Comparison of ENCODE assay signal across 1 cellular context in genomic region chr10:43606323-43607198, GRCh38.
TF ChIP-seq lines count a peak whose summit lies in the region.

Gene ZNF485, plus strand, starts transcription at chr10:43606438. Its CDS starts 613 bp downstream, at chr10:43607051.

TF ChIP-seq in HepG2, 621 proteins besides CTCF, POLR2A, EP300 and RAD21 (continued from another document and continues in another):
- TF ChIP-seq GTF3A (CRISPR knock-in tag; conservative IDR thresholded peaks at IDR 0.05) (no peak), ZNF550 (CRISPR knock-in tag; IDR thresholded peaks at IDR 0.05; ENCODE audit: borderline replicate concordance) (no peak), ZNF343 (CRISPR knock-in tag; IDR thresholded peaks at IDR 0.05) (no peak; the same call in 1 of the 2 replicates), STAT5B (CRISPR knock-in tag; IDR thresholded peaks at IDR 0.05) (no peak), ISX (CRISPR knock-in tag; conservative IDR thresholded peaks at IDR 0.05) (0 out of 2 replicates have a peak, but pooled peaks have one; percentile 44), ZSCAN12 (CRISPR knock-in tag; IDR thresholded peaks at IDR 0.05) (no peak), GLI4 (CRISPR knock-in tag; IDR thresholded peaks at IDR 0.05; ENCODE audit: borderline replicate concordance) (no peak), HNF1A (IDR thresholded peaks at IDR 0.05; ENCODE audit: low read depth) (no peak), HNF1A (CRISPR knock-in tag; IDR thresholded peaks at IDR 0.05; ENCODE audit: borderline replicate concordance) (peak; percentile 35; the same call in 1 of the 2 replicates), ZNF138 (CRISPR knock-in tag; IDR thresholded peaks at IDR 0.05; ENCODE audit: low read depth) (no peak), NONO (IDR thresholded peaks at IDR 0.05) (no peak), NONO (CRISPR knock-in tag; conservative IDR thresholded peaks at IDR 0.05) (0 out of 2 replicates have a peak, but pooled peaks have one; percentile 32), PAWR (CRISPR knock-in tag; IDR thresholded peaks at IDR 0.05; ENCODE audit: borderline replicate concordance) (no peak), ZBTB39 (CRISPR knock-in tag; IDR thresholded peaks at IDR 0.05) (no peak), RCOR2 (CRISPR knock-in tag; IDR thresholded peaks at IDR 0.05) (no peak), TAF1 (CRISPR knock-in tag; IDR thresholded peaks at IDR 0.05) (peak; percentile 54), ELF3 (CRISPR knock-in tag; IDR thresholded peaks at IDR 0.05) (no peak), CREM (IDR thresholded peaks at IDR 0.05) (peak; percentile 30; the same call in 1 of the 2 replicates), CREM (CRISPR knock-in tag; IDR thresholded peaks at IDR 0.05) (no peak), AHR (CRISPR knock-in tag; IDR thresholded peaks at IDR 0.05) (no peak), KIAA2018 (CRISPR knock-in tag; IDR thresholded peaks at IDR 0.05; ENCODE audit: borderline replicate concordance) (no peak), NFYC (CRISPR knock-in tag; IDR thresholded peaks at IDR 0.05) (no peak), ZMAT3 (CRISPR knock-in tag; conservative IDR thresholded peaks at IDR 0.05) (0 out of 2 replicates have a peak, but pooled peaks have one; percentile 34), ZNF619 (CRISPR knock-in tag; IDR thresholded peaks at IDR 0.05) (no peak), ZBTB25 (CRISPR knock-in tag; IDR thresholded peaks at IDR 0.05) (no peak), ZNF720 (CRISPR knock-in tag; IDR thresholded peaks at IDR 0.05) (no peak), EHMT2 (IDR thresholded peaks at IDR 0.05; ENCODE audit: borderline replicate concordance, low read depth, low read length) (no peak), NR0B2 (CRISPR knock-in tag; IDR thresholded peaks at IDR 0.05) (peak; percentile 88), DMAP1 (CRISPR knock-in tag; IDR thresholded peaks at IDR 0.05) (peak; percentile 79; the same call in 1 of the 2 replicates), ZNF557 (CRISPR knock-in tag; IDR thresholded peaks at IDR 0.05) (no peak), RBAK (CRISPR knock-in tag; IDR thresholded peaks at IDR 0.05) (peak; percentile 44; the same call in 1 of the 2 replicates), FOXC1 (CRISPR knock-in tag; IDR thresholded peaks at IDR 0.05; ENCODE audit: borderline replicate concordance) (no peak), MIXL1 (CRISPR knock-in tag; IDR thresholded peaks at IDR 0.05) (no peak), SNAPC2 (CRISPR knock-in tag; IDR thresholded peaks at IDR 0.05) (no peak), ZFP41 (CRISPR knock-in tag; IDR thresholded peaks at IDR 0.05; ENCODE audit: borderline replicate concordance) (no peak), HOMEZ (CRISPR knock-in tag; IDR thresholded peaks at IDR 0.05; ENCODE audit: low read depth) (no peak), MAX (IDR thresholded peaks at IDR 0.05) (peak; percentile 93), LBX2 (CRISPR knock-in tag; IDR thresholded peaks at IDR 0.05; ENCODE audit: borderline replicate concordance) (no peak; the same call in 1 of the 2 replicates), HNF1B (CRISPR knock-in tag; IDR thresholded peaks at IDR 0.05) (0 out of 2 replicates have a peak, but pooled peaks have one; percentile 31), FOXJ3 (CRISPR knock-in tag; IDR thresholded peaks at IDR 0.05; ENCODE audit: borderline replicate concordance) (no peak), ZFAT (CRISPR knock-in tag; conservative IDR thresholded peaks at IDR 0.05) (no peak), ZNF143 (CRISPR knock-in tag; IDR thresholded peaks at IDR 0.05) (peak; percentile 95)
